ENCODE assay signal across 9 cellular contexts in the genomic region with DNA sequence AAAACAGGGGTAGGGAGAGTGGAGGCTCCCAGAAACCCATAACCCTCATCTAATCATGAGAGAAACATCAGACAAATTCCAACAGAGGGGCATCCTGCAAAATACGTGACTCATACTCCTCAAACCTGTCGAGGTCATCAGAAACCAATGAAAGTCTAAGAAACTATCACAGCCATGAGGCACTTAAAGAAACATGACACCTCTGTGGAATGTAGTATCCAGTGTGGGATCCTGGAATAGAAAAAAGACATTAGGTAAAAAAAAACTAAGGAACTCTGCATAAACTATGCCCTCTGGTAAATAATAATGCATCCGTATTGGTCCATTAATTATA. TPM values are rescaled to one million over a fixed set of nuclear protein-coding genes. Genes with fewer than 3 reads are reported as not detected.
DNase-seq lines count a peak whose midpoint lies in the region; ATAC-seq and TF ChIP-seq lines count a peak whose summit lies in the region.
"Had no signal": no experiment of that assay in that cellular context is flagged by ENCODE, and none has a peak within 500 bp of the region (broad histone marks: within the 10 kb centered on the region; RNA-seq: fewer than 3 reads in every experiment).

No MANE protein-coding gene starts in this region.

- no peak overlapping the region for H2AFZ ChIP-seq in GM23248

- H3K36me3 ChIP-seq in GM23248 (ENCODE audit: low read depth) (no peaks in the 10 kb centered on the region), SJSA1 (no peaks in the 10 kb centered on the region)

- 6 to 14% methylated on average over 3 of the region's 3 CpGs for WGBS in GM23248 (ENCODE audit: low coverage in 1 of 2, low lambda C conversion rate in 2 of 2, missing lambda C conversion rate in 2 of 2), 2 experiments

- no peaks in the 10 kb centered on the region for H3K79me2 ChIP-seq in GM23248 (ENCODE audit: insufficient read depth)

- intact Hi-C loops in sciatic nerve (cut with DNase I): no loop called here

- H3K9me3 ChIP-seq in GM23248 (ENCODE audit: low read depth): no peaks in the 10 kb centered on the region
- H3K9me3 ChIP-seq in SJSA1 (replicated peaks): 0 out of 2 replicates have a peak, but pooled peaks cover 6% of the 10 kb centered on the region

- no peak overlapping the region for H3K27ac ChIP-seq in GM23248
- H3K27ac ChIP-seq in SJSA1: peak overlapping the region; percentile 94

- H3K4me3 ChIP-seq in GM23248 (no peak overlapping the region), SJSA1 (no peak overlapping the region), foreskin fibroblast (ENCODE audit: low read depth in 1 of 2, low read length in 2 of 2) (no peak overlapping the region)

- ATAC-seq in sciatic nerve (peak; percentile 23), HG02852 (IDR thresholded peaks at IDR 0.05; ENCODE audit: unreplicated experiment) (no peak)

- H3K9ac ChIP-seq in GM23248: no peak overlapping the region

- peaks cover 10% of the 10 kb centered on the region; the same call in 1 of the 2 replicates for H3K4me1 ChIP-seq in GM23248 (ENCODE audit: insufficient read depth)
- peaks cover 23% of the 10 kb centered on the region for H3K4me1 ChIP-seq in SJSA1 (replicated peaks)

- no peaks in the 10 kb centered on the region for H4K20me1 ChIP-seq in GM23248 (ENCODE audit: insufficient read depth)

- H3K9me2 ChIP-seq in GM23248 (ENCODE audit: insufficient read depth): no peaks in the 10 kb centered on the region

- no peaks in the 10 kb centered on the region for H3F3A ChIP-seq in GM23248 (ENCODE audit: insufficient read depth)

- TF ChIP-seq CTCF in foreskin fibroblast (IDR thresholded peaks at IDR 0.05; ENCODE audit: low read depth, low read length): no peak

- H3K27me3 ChIP-seq in GM23248 (replicated peaks; ENCODE audit: insufficient read depth) (peaks cover 8% of the 10 kb centered on the region), SJSA1 (replicated peaks) (no peaks in the 10 kb centered on the region)

- DNase-seq in GM23248 (peak; percentile 58), SJSA1 (ENCODE audit: low read depth in 1 of 2, low spot score in 2 of 2) (peak in 1 of 2 experiments; percentile 79), foreskin fibroblast (peak; percentile 26 to 45), sciatic nerve (ENCODE audit: low spot score) (no peak), medulla oblongata (ENCODE audit: extremely low spot score) (no peak), NCI-H2227 treated with DMSO at 0.1 percent for 48 hours (lab: John Stamatoyannopoulos, UW) (no peak)
- DNase-seq in central memory CD4-positive, alpha-beta T cell: no peak
- DNase-seq: activated naive CD8-positive, alpha-beta T cell treated with anti-CD3 and anti-CD28 coated beads for 36 hours had no signal

- in situ Hi-C loops in GM23248 (cut with MboI): no loop called here

- H3K4me2 ChIP-seq in GM23248 (ENCODE audit: unreplicated experiment): no peak overlapping the region

RNA-seq across cellular contexts. Expression of gene CDH5, which starts 16.4 kb away (rescaled TPM):
- total RNA-seq in GM23248 (2014; rRNA removed; shearing (Covaris generic)): not detected in 2 replicates
- not detected in 2 replicates for polyA plus RNA-seq in GM23248 (2016; fragmentation: Nextera tagmentation; extraction: Ambion mirVana)
- not detected in 2 replicates for total RNA-seq in SJSA1 (2014; rRNA removed; shearing (Covaris generic))
- total RNA-seq in sciatic nerve: 108 TPM
- total RNA-seq: activated naive CD8-positive, alpha-beta T cell treated with anti-CD3 and anti-CD28 coated beads for 36 hours had no signal

RNA-seq across cellular contexts. Expression of gene BEAN1, which starts 44.2 kb away (rescaled TPM):
- total RNA-seq in GM23248 (2014; rRNA removed; shearing (Covaris generic)): 0.32 and 1.1 TPM in 2 replicates
- polyA plus RNA-seq in GM23248 (2016; fragmentation: Nextera tagmentation; extraction: Ambion mirVana): 0.50 and 0.89 TPM in 2 replicates
- total RNA-seq in SJSA1 (2014; rRNA removed; shearing (Covaris generic)): not detected in 2 replicates
- 1.8 TPM for total RNA-seq in sciatic nerve
- total RNA-seq: activated naive CD8-positive, alpha-beta T cell treated with anti-CD3 and anti-CD28 coated beads for 36 hours had no signal

Comparison
In these comparisons a context has a peak if more than half of its experiments do, and no peak if none do; other contexts are left out.
1. DNase-seq: peak in GM23248 (single experiment) and foreskin fibroblast (2 of 2); none in sciatic nerve (single experiment), medulla oblongata (single experiment), NCI-H2227 treated with DMSO at 0.1 percent for 48 hours (single experiment) and central memory CD4-positive, alpha-beta T cell (single experiment).
2. RNA of gene CDH5, which starts 16.4 kb away (total RNA-seq): 108 TPM in sciatic nerve (single experiment); not detected in GM23248 and not detected in SJSA1; every median in the first group is over 100 times any median in the second.